In genomic region chr16:89013692-89014455, GRCh38 we compare ENCODE assay signal across 22 cellular contexts. TPM values are rescaled to one million over a fixed set of nuclear protein-coding genes. Genes with fewer than 3 reads are reported as not detected.
A peak's percentile ranks its signal among the peaks of the same experiment; 100 is the strongest.
DNase-seq lines count a peak whose midpoint lies in the region; ATAC-seq and TF ChIP-seq lines count a peak whose summit lies in the region.
"Had no signal": no experiment of that assay in that cellular context is flagged by ENCODE, and none has a peak within 500 bp of the region (broad histone marks: within the 10 kb centered on the region; RNA-seq: fewer than 3 reads in every experiment).

No MANE protein-coding gene starts in this region.

- H3K27me3 ChIP-seq in right atrium auricular region (no peaks in the 10 kb centered on the region), RWPE2 (ENCODE audit: insufficient read depth, poor library complexity, severe bottlenecking) (no peaks in the 10 kb centered on the region), lower lobe of right lung (ENCODE audit: low read depth) (peaks cover 13% of the 10 kb centered on the region), spleen (replicated peaks in 1 of 7) (peaks cover 0 to 67% (median 23%) of the 10 kb centered on the region in 7 donors)
- H3K27me3 ChIP-seq: SJCRH30 had no signal

- H3K4me3 ChIP-seq in right atrium auricular region: no peak overlapping the region
- no peak overlapping the region for H3K4me3 ChIP-seq in RWPE2 (ENCODE audit: severe bottlenecking)
- H3K4me3 ChIP-seq in lower lobe of right lung: no peak overlapping the region
- H3K4me3 ChIP-seq in spleen: no peak overlapping the region
- H3K4me3 ChIP-seq: PC-9, SJCRH30 had no signal

- TF ChIP-seq POLR2A in spleen (IDR thresholded peaks at IDR 0.05): no peak

- H3K27ac ChIP-seq in right atrium auricular region (no peak overlapping the region), RWPE2 (ENCODE audit: poor library complexity, severe bottlenecking) (no peak overlapping the region), lower lobe of right lung (no peak overlapping the region), spleen (no peak overlapping the region)
- H3K27ac ChIP-seq: PC-9, RWPE1, SJCRH30 had no signal

- intact Hi-C loops in left cardiac atrium (cut with DNase I): no loop called here
- intact Hi-C loops in lower lobe of right lung (cut with DNase I): no loop called here
- intact Hi-C loops in spleen (cut with DNase I; ENCODE audit: low total_unique reads): no loop called here

- WGBS in spleen, 5 donors: 63 to 76% (median 71%) methylated on average over 20 to 24 of the region's 25 CpGs

- no peaks in the 10 kb centered on the region for H3K9me3 ChIP-seq in right atrium auricular region
- no peaks in the 10 kb centered on the region for H3K9me3 ChIP-seq in RWPE2 (ENCODE audit: severe bottlenecking)
- H3K9me3 ChIP-seq in lower lobe of right lung: no peaks in the 10 kb centered on the region
- no peaks in the 10 kb centered on the region for H3K9me3 ChIP-seq in spleen
- H3K9me3 ChIP-seq: BE2C, SJCRH30 had no signal

- DNase-seq in left cardiac atrium (peak; percentile 4), right atrium auricular region (ENCODE audit: low spot score) (no peak), RWPE2 (ENCODE audit: low spot score) (peak; percentile 59), lower lobe of right lung (peak; percentile 24), spleen (peak; percentile 42), SKM-1 (lab: John Stamatoyannopoulos, UW; ENCODE audit: unreplicated experiment) (no peak), DMS79 treated with DMSO at 0.1 percent for 48 hours (lab: John Stamatoyannopoulos, UW) (no peak)
- DNase-seq: BE2C; CD4-positive, CD25-positive, alpha-beta regulatory T cell; Kasumi-1; NCI-H1417; NCI-H1694 treated with DMSO at 0.1 percent for 48 hours; NCI-H2107; NCI-H226; NCI-H510A treated with DMSO at 0.1 percent for 48 hours; NCI-H748 treated with DMSO at 0.1 percent for 48 hours; PC-9; SJCRH30 had no signal

- ATAC-seq in left cardiac atrium (no peak), RWPE2 (ENCODE audit: low read depth) (no peak), lower lobe of right lung (no peak), HG03097 (IDR thresholded peaks at IDR 0.05; ENCODE audit: low FRiP score, unreplicated experiment) (no peak)

- H3K36me3 ChIP-seq in right atrium auricular region (no peaks in the 10 kb centered on the region), RWPE2 (ENCODE audit: low read depth) (no peaks in the 10 kb centered on the region), lower lobe of right lung (no peaks in the 10 kb centered on the region), spleen (no peaks in the 10 kb centered on the region)
- H3K36me3 ChIP-seq: BE2C, SJCRH30 had no signal

- H3K4me1 ChIP-seq in right atrium auricular region (no peaks in the 10 kb centered on the region), RWPE2 (ENCODE audit: insufficient read depth, poor library complexity, severe bottlenecking) (no peaks in the 10 kb centered on the region), lower lobe of right lung (no peaks in the 10 kb centered on the region), spleen (no peaks in the 10 kb centered on the region)
- H3K4me1 ChIP-seq: BE2C, SJCRH30 had no signal

- no peak for TF ChIP-seq CTCF in right atrium auricular region (IDR thresholded peaks at IDR 0.05)
- no peak for TF ChIP-seq CTCF in RWPE2 (IDR thresholded peaks at IDR 0.05; ENCODE audit: poor library complexity, severe bottlenecking)
- no peak for TF ChIP-seq CTCF in lower lobe of right lung (IDR thresholded peaks at IDR 0.05)
- TF ChIP-seq CTCF in spleen (IDR thresholded peaks at IDR 0.05 in 8 of 11, conservative IDR thresholded peaks at IDR 0.05 in 3 of 11): no peak

RNA-seq across cellular contexts. Expression of gene CBFA2T3, which starts 36.9 kb away (rescaled TPM):
- 1 to 10 TPM; 6.5 to 6.6 TPM for total RNA-seq in left cardiac atrium
- 1 to 10 TPM; 1.1 to 2.6 TPM for total RNA-seq in right atrium auricular region
- total RNA-seq in lower lobe of right lung: 14.3 TPM
- 10 to 100 TPM; 10.5 to 59.8 (median 56.3) TPM for total RNA-seq in spleen
- 10 to 100 TPM in 2 of 3 donors, 1 to 10 TPM in 1; 8.4 to 25.1 (median 14.3) TPM for polyA plus RNA-seq in spleen
- total RNA-seq: H4, MCF 10A had no signal

Comparison
In these comparisons a context has a peak if more than half of its experiments do, and no peak if none do; other contexts are left out.
1. DNase-seq: peak in left cardiac atrium (single experiment), RWPE2 (single experiment), lower lobe of right lung (single experiment) and spleen (single experiment); none in right atrium auricular region (single experiment), SKM-1 (single experiment) and DMS79 treated with DMSO at 0.1 percent for 48 hours (single experiment).